Comparison of ENCODE assay signal across 14 cellular contexts in genomic region chr10:125633517-125633999, GRCh38. TPM values are rescaled to one million over a fixed set of nuclear protein-coding genes. Genes with fewer than 3 reads are reported as not detected.
DNase-seq lines count a peak whose midpoint lies in the region; TF ChIP-seq lines count a peak whose summit lies in the region.
"Had no signal": no experiment of that assay in that cellular context is flagged by ENCODE, and none has a peak within 500 bp of the region (broad histone marks: within the 10 kb centered on the region; RNA-seq: fewer than 3 reads in every experiment).

No MANE protein-coding gene starts in this region.

- in situ Hi-C loops in G401 (cut with HindIII; ENCODE audit: low sequenced_read_pairs) = no loop called here

- peak; percentile 1 for DNase-seq in NCI-H2227 (lab: John Stamatoyannopoulos, UW; ENCODE audit: unreplicated experiment)
- no peak for DNase-seq in NCI-H2227 treated with DMSO at 0.1 percent for 48 hours (lab: John Stamatoyannopoulos, UW)
- peak; percentile 36 for DNase-seq in NCI-H2196 treated with DMSO at 0.1 percent for 48 hours (lab: John Stamatoyannopoulos, UW; ENCODE audit: unreplicated experiment)
- DNase-seq in dermis microvascular lymphatic vessel endothelial cell (ENCODE audit: low read depth in 2 of 2) = peak; percentile 58 to 83
- DNase-seq in vagina (ENCODE audit: extremely low spot score in 2 of 2) = no peak
- no peak for DNase-seq in NCI-H187 treated with DMSO at 0.1 percent for 48 hours (lab: John Stamatoyannopoulos, UW)
- DNase-seq in cerebellum (ENCODE audit: low spot score) = no peak
- DNase-seq in G401 (ENCODE audit: low spot score) = no peak
- DNase-seq: activated naive CD8-positive, alpha-beta T cell treated with anti-CD3 and anti-CD28 coated beads for 36 hours; GF-D8; occipital lobe had no signal

- no peaks in the 10 kb centered on the region for H3K36me3 ChIP-seq in vagina

- no peaks in the 10 kb centered on the region for H3K4me1 ChIP-seq in vagina

- no peaks in the 10 kb centered on the region for H3K9me3 ChIP-seq in vagina

- TF ChIP-seq POLR2A in vagina (IDR thresholded peaks at IDR 0.05) = no peak

- TF ChIP-seq CTCF in vagina (IDR thresholded peaks at IDR 0.05) = no peak

- intact Hi-C loops in vagina (cut with DNase I) = no loop called here

- no peak overlapping the region for H3K4me3 ChIP-seq in vagina
- H3K4me3 ChIP-seq: lung had no signal

- H3K27ac ChIP-seq in vagina = peak overlapping the region; percentile 45

- no peaks in the 10 kb centered on the region for H3K27me3 ChIP-seq in vagina

RNA-seq across cellular contexts. Expression of gene TEX36, which starts 49.4 kb away (rescaled TPM):
- total RNA-seq in dermis microvascular lymphatic vessel endothelial cell (not detected in 2 replicates), vagina (not detected), cerebellum (not detected)
- total RNA-seq in G401 (2014; rRNA removed; shearing (Covaris generic)) = not detected in 2 replicates
- total RNA-seq: activated CD8-positive, alpha-beta memory T cell treated with anti-CD3 and anti-CD28 coated beads for 36 hours; activated naive CD8-positive, alpha-beta T cell treated with anti-CD3 and anti-CD28 coated beads for 36 hours; lung; occipital lobe; T-helper 2 cell treated with Interferon-gamma antibody and Interleukin-4, amounts not matched to agents 100 ng/mL and 5 ng/mL, for 36 hours had no signal

Comparison
In these comparisons a context has a peak if more than half of its experiments do, and no peak if none do; other contexts are left out.
1. DNase-seq: peak in NCI-H2227 (single experiment), NCI-H2196 treated with DMSO at 0.1 percent for 48 hours (single experiment) and dermis microvascular lymphatic vessel endothelial cell (2 of 2); none in NCI-H2227 treated with DMSO at 0.1 percent for 48 hours (single experiment), vagina (0 of 2), NCI-H187 treated with DMSO at 0.1 percent for 48 hours (single experiment), cerebellum (single experiment) and G401 (single experiment).